1 cellular context compared by ENCODE assay signal in genomic region chr21:15842565-15842880, GRCh38.
TF ChIP-seq lines count a peak whose summit lies in the region.

No MANE protein-coding gene starts in this region.

TF ChIP-seq in endothelial cell of umbilical vein, 7 proteins besides CTCF, POLR2A, EP300 and RAD21 (continued from another document):
- no peak for TF ChIP-seq JUN (IDR thresholded peaks at IDR 0.05; ENCODE audit: borderline replicate concordance, insufficient read depth, insufficient read length, low read depth)
- TF ChIP-seq, protein P1, sequence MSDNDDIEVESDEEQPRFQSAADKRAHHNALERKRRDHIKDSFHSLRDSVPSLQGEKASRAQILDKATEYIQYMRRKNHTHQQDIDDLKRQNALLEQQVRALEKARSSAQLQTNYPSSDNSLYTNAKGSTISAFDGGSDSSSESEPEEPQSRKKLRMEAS (IDR thresholded peaks at IDR 0.05; ENCODE audit: insufficient read depth, insufficient read length), result no peak
- TF ChIP-seq FOS (IDR thresholded peaks at IDR 0.05; ENCODE audit: borderline replicate concordance, insufficient read depth, low read length), result no peak
- no peak for TF ChIP-seq GATA2 (IDR thresholded peaks at IDR 0.05; ENCODE audit: insufficient read depth, insufficient read length, low read depth, low read length)
- TF ChIP-seq POLR2AphosphoS5 (IDR thresholded peaks at IDR 0.05; ENCODE audit: insufficient read depth, low read depth, low read length), result no peak
